Comparison of ENCODE assay signal across 8 cellular contexts in genomic region chr2:105037572-105038382, GRCh38. TPM values are rescaled to one million over a fixed set of nuclear protein-coding genes. Genes with fewer than 3 reads are reported as not detected.
A peak's percentile ranks its signal among the peaks of the same experiment; 100 is the strongest.
DNase-seq lines count a peak whose midpoint lies in the region; ATAC-seq, FAIRE-seq and TF ChIP-seq lines count a peak whose summit lies in the region.

MRPS9 (plus strand) TSS chr2:105038069; CDS start chr2:105038093, 24 bp downstream.

- H3K9me3 ChIP-seq in keratinocyte (ENCODE audit: control insufficient read depth, low read depth, low read length): no peaks in the 10 kb centered on the region

- H3K9ac ChIP-seq in keratinocyte (ENCODE audit: control insufficient read depth, extremely low read depth, insufficient read depth, low read length): peak within 1 kb of the TSS; percentile 95

- H3K27me3 ChIP-seq in keratinocyte (ENCODE audit: control insufficient read depth, extremely low read depth, insufficient read depth, low read length): no peaks in the 10 kb centered on the region

- H3K4me1 ChIP-seq in keratinocyte (ENCODE audit: control insufficient read depth, extremely low read depth, insufficient read depth, low read length): peaks cover 8% of the 10 kb centered on the region

- H3K4me3 ChIP-seq in AG10803 (ENCODE audit: low read length) (peak within 1 kb of the TSS; percentile 85), keratinocyte (ENCODE audit: control insufficient read depth in 2 of 3, extremely low read depth in 1 of 3, insufficient read depth in 2 of 3, low read depth in 1 of 3, low read length in 3 of 3) (peak within 1 kb of the TSS; percentile 70 to 98 (median 96))

- peak; percentile 69 for FAIRE-seq in keratinocyte (lab: Jason Lieb, UNC)

- H3K9me1 ChIP-seq in keratinocyte (ENCODE audit: control insufficient read depth, extremely low read depth, insufficient read depth, low read length): no peaks in the 10 kb centered on the region

- TF ChIP-seq CTCF in AG10803 (conservative IDR thresholded peaks at IDR 0.05; ENCODE audit: low read length): no peak; the same call in 1 of the 2 replicates
- TF ChIP-seq CTCF in keratinocyte (optimal IDR thresholded peaks at IDR 0.05 in 1 of 3, IDR thresholded peaks at IDR 0.05 in 1 of 3, conservative IDR thresholded peaks at IDR 0.05 in 1 of 3; ENCODE audit: extremely low read depth in 1 of 3, insufficient read depth in 2 of 3, low read length in 3 of 3): no peak

- H4K20me1 ChIP-seq in keratinocyte (ENCODE audit: control insufficient read depth, extremely low read depth, insufficient read depth, low read length): no peaks in the 10 kb centered on the region

- H3K36me3 ChIP-seq in keratinocyte (ENCODE audit: control insufficient read depth in 2 of 2, extremely low read depth in 1 of 2, insufficient read depth in 2 of 2, low read length in 2 of 2): no peaks in the 10 kb centered on the region

- H2AFZ ChIP-seq in keratinocyte (ENCODE audit: control insufficient read depth, low read length): peak within 1 kb of the TSS; percentile 98

- ATAC-seq in GM19043 (IDR thresholded peaks at IDR 0.05; ENCODE audit: low read depth, unreplicated experiment): peak; percentile 99
- ATAC-seq in HG03378 (IDR thresholded peaks at IDR 0.05; ENCODE audit: unreplicated experiment): peak; percentile 99

- H3K4me2 ChIP-seq in keratinocyte (ENCODE audit: control insufficient read depth, extremely low read depth, insufficient read depth, low read depth, low read length): peak within 1 kb of the TSS; percentile 99

- DNase-seq in AG10803 (ENCODE audit: low read depth) (peak; percentile 96), NCI-H460 (ENCODE audit: extremely low read depth, low read depth) (peak; percentile 97), cerebellar nuclear complex (lab: John Stamatoyannopoulos, UW) (peak; percentile 87 to 95), keratinocyte (ENCODE audit: low read depth, low spot score) (peak; percentile 69)
- peak; percentile 96 for DNase-seq in activated CD4-positive, CD25-positive, alpha-beta regulatory T cell treated with anti-CD3 and anti-CD28 coated beads, Interleukin-2, amount 50 U/mL, for 72 hours
- peak; percentile 95 to 97 for DNase-seq in stimulated activated CD4-positive, alpha-beta T cell treated with anti-CD3 and anti-CD28 coated beads, Interleukin-15, amount 100 ng/mL, for 1 hour (ENCODE audit: low read depth in 1 of 2, low spot score in 1 of 2)

- peaks cover 30% of the 10 kb centered on the region for H3K79me2 ChIP-seq in keratinocyte (ENCODE audit: control insufficient read depth, insufficient read depth, low read length)

- H3K27ac ChIP-seq in keratinocyte (ENCODE audit: control insufficient read depth, insufficient read depth, low read length): peak within 1 kb of the TSS; percentile 87

- dilution Hi-C loops in keratinocyte (cut with MboI; ENCODE audit: extremely low pct_ligation_motif_present, low sequenced_read_pairs): no loop called here

RNA-seq across cellular contexts. Expression of gene MRPS9, which starts in this region (rescaled TPM):
- total RNA-seq in NCI-H460 (2014; rRNA removed; shearing (Covaris generic)): 45.1 and 58.2 TPM in 2 replicates
- polyA plus RNA-seq in NCI-H460 (2014; cell fraction: nucleus; rRNA removed): 32.8 and 48.9 TPM in 2 replicates
- polyA plus RNA-seq in keratinocyte: 20.6 to 34.5 TPM (median 33.3 TPM) in 3 replicates
- 76.9 TPM for polyA plus RNA-seq in keratinocyte (2011; ENCODE audit: low read depth)
- polyA plus RNA-seq in keratinocyte (2011; cell fraction: cytosol; rRNA removed): 25.2 and 28.3 TPM in 2 replicates
- polyA plus RNA-seq in keratinocyte (2011; cell fraction: nucleus; rRNA removed): 29.7 and 41.4 TPM in 2 replicates
- polyA plus RNA-seq in keratinocyte (2012; ENCODE audit: low replicate concordance): 17.4 and 32.0 TPM in 2 replicates
- polyA minus RNA-seq in keratinocyte: 5.3 to 16.1 TPM (median 7.5 TPM) in 3 replicates
- 11.5 TPM for polyA minus RNA-seq in keratinocyte (2011; cell fraction: cytosol; rRNA and poly(A)+ RNA removed)
- polyA minus RNA-seq in keratinocyte (2011; cell fraction: nucleus; rRNA and poly(A)+ RNA removed): 4.6 and 8.5 TPM in 2 replicates

Comparison
In these comparisons a context has a peak if more than half of its experiments do, and no peak if none do; other contexts are left out.
1. Peak in every context shown above with its lines: DNase-seq, ATAC-seq, H3K4me3 ChIP-seq and H3K27ac ChIP-seq.